In the genomic region with DNA sequence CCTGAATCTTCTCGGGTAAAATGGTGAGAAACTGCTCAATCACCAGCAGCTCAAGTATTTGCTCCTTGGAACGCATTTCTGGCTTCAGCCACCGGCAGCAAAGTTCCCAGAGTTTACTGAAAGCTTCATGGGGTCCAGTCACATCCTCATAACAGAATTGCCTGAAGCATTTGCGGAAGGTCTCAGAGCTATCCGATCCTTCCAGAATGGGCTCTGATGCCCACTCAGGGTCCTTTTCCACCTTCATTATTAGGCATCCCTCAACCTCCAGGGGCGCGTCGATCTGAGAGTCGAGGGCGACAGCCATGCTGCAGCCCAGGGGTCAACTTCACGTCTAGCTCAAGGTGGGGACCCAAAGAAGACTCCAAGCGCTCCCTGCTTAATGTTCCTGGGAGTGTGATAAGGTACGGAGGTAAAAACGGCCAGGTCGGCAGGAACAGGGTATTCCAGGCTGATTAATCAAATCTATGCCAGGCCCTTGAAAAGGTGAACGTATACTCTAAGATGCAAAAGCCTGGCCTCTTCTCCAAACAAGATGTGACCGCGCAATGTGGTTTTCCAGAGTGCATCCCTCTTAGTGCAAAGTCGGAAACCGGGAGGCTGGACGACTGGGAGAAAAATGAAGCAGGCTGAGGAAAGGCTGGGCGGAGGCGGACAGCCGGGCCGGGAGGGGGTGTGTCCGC, we compare ENCODE assay signal across 1 cellular context.
TF ChIP-seq lines count a peak whose summit lies in the region.

No MANE protein-coding gene starts in this region.

TF ChIP-seq in HEK293, 187 proteins besides CTCF, POLR2A, EP300 and RAD21 (continued from another document and continues in another):
- no peak for TF ChIP-seq RBAK (tag by site-specific recombination; IDR thresholded peaks at IDR 0.05)
- no peak for TF ChIP-seq ZNF416 (tag by site-specific recombination; IDR thresholded peaks at IDR 0.05)
- 0 out of 2 replicates have a peak, but pooled peaks have one; percentile 78 for TF ChIP-seq KLF8 (tag by site-specific recombination; IDR thresholded peaks at IDR 0.05)
- no peak for TF ChIP-seq ZNF629 (tag by site-specific recombination; IDR thresholded peaks at IDR 0.05)
- TF ChIP-seq, protein P1, sequence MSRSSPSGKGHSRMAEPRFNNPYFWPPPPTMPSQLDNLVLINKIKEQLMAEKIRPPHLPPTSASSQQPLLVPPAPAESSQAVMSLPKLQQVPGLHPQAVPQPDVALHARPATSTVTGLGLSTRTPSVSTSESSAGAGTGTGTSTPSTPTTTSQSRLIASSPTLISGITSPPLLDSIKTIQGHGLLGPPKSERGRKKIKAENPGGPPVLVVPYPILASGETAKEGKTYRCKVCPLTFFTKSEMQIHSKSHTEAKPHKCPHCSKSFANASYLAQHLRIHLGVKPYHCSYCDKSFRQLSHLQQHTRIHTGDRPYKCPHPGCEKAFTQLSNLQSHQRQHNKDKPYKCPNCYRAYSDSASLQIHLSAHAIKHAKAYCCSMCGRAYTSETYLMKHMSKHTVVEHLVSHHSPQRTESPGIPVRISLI (tag by site-specific recombination; IDR thresholded peaks at IDR 0.05) = no peak
- TF ChIP-seq ZSCAN23 (tag by site-specific recombination; IDR thresholded peaks at IDR 0.05) = no peak
- TF ChIP-seq ZNF335 (tag by site-specific recombination; conservative IDR thresholded peaks at IDR 0.05) = peak; percentile 84
- no peak for TF ChIP-seq REPIN1 (tag by site-specific recombination; IDR thresholded peaks at IDR 0.05; ENCODE audit: low read depth)
- TF ChIP-seq, protein P2, sequence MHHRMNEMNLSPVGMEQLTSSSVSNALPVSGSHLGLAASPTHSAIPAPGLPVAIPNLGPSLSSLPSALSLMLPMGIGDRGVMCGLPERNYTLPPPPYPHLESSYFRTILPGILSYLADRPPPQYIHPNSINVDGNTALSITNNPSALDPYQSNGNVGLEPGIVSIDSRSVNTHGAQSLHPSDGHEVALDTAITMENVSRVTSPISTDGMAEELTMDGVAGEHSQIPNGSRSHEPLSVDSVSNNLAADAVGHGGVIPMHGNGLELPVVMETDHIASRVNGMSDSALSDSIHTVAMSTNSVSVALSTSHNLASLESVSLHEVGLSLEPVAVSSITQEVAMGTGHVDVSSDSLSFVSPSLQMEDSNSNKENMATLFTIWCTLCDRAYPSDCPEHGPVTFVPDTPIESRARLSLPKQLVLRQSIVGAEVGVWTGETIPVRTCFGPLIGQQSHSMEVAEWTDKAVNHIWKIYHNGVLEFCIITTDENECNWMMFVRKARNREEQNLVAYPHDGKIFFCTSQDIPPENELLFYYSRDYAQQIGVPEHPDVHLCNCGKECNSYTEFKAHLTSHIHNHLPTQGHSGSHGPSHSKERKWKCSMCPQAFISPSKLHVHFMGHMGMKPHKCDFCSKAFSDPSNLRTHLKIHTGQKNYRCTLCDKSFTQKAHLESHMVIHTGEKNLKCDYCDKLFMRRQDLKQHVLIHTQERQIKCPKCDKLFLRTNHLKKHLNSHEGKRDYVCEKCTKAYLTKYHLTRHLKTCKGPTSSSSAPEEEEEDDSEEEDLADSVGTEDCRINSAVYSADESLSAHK (tag by site-specific recombination; IDR thresholded peaks at IDR 0.05) = no peak
- TF ChIP-seq, protein P3, sequence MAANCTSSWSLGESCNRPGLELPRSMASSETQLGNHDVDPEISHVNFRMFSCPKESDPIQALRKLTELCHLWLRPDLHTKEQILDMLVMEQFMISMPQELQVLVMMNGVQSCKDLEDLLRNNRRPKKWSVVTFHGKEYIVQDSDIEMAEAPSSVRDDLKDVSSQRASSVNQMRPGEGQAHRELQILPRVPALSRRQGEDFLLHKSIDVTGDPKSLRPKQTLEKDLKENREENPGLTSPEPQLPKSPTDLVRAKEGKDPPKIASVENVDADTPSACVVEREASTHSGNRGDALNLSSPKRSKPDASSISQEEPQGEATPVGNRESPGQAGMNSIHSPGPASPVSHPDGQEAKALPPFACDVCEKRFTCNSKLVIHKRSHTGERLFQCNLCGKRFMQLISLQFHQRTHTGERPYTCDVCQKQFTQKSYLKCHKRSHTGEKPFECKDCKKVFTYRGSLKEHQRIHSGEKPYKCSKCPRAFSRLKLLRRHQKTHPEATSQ (tag by site-specific recombination; IDR thresholded peaks at IDR 0.05) = no peak
- TF ChIP-seq, protein P4, sequence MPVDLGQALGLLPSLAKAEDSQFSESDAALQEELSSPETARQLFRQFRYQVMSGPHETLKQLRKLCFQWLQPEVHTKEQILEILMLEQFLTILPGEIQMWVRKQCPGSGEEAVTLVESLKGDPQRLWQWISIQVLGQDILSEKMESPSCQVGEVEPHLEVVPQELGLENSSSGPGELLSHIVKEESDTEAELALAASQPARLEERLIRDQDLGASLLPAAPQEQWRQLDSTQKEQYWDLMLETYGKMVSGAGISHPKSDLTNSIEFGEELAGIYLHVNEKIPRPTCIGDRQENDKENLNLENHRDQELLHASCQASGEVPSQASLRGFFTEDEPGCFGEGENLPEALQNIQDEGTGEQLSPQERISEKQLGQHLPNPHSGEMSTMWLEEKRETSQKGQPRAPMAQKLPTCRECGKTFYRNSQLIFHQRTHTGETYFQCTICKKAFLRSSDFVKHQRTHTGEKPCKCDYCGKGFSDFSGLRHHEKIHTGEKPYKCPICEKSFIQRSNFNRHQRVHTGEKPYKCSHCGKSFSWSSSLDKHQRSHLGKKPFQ (tag by site-specific recombination; IDR thresholded peaks at IDR 0.05) = no peak
- TF ChIP-seq ZNF10 (tag by site-specific recombination; IDR thresholded peaks at IDR 0.05) = no peak
- no peak for TF ChIP-seq ZNF600 (tag by site-specific recombination; IDR thresholded peaks at IDR 0.05)
- no peak for TF ChIP-seq ZNF433 (tag by site-specific recombination; IDR thresholded peaks at IDR 0.05; ENCODE audit: low read depth)
- TF ChIP-seq GLIS2 (tag by site-specific recombination; IDR thresholded peaks at IDR 0.05) = no peak
- no peak for TF ChIP-seq YY2 (tag by site-specific recombination; IDR thresholded peaks at IDR 0.05)
- TF ChIP-seq IKZF3 (tag by site-specific recombination; IDR thresholded peaks at IDR 0.05) = peak; percentile 56; the same call in 1 of the 2 replicates
- TF ChIP-seq, protein P5, sequence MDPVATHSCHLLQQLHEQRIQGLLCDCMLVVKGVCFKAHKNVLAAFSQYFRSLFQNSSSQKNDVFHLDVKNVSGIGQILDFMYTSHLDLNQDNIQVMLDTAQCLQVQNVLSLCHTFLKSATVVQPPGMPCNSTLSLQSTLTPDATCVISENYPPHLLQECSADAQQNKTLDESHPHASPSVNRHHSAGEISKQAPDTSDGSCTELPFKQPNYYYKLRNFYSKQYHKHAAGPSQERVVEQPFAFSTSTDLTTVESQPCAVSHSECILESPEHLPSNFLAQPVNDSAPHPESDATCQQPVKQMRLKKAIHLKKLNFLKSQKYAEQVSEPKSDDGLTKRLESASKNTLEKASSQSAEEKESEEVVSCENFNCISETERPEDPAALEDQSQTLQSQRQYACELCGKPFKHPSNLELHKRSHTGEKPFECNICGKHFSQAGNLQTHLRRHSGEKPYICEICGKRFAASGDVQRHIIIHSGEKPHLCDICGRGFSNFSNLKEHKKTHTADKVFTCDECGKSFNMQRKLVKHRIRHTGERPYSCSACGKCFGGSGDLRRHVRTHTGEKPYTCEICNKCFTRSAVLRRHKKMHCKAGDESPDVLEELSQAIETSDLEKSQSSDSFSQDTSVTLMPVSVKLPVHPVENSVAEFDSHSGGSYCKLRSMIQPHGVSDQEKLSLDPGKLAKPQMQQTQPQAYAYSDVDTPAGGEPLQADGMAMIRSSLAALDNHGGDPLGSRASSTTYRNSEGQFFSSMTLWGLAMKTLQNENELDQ (tag by site-specific recombination; IDR thresholded peaks at IDR 0.05; ENCODE audit: low read depth) = no peak
- TF ChIP-seq, protein P6, sequence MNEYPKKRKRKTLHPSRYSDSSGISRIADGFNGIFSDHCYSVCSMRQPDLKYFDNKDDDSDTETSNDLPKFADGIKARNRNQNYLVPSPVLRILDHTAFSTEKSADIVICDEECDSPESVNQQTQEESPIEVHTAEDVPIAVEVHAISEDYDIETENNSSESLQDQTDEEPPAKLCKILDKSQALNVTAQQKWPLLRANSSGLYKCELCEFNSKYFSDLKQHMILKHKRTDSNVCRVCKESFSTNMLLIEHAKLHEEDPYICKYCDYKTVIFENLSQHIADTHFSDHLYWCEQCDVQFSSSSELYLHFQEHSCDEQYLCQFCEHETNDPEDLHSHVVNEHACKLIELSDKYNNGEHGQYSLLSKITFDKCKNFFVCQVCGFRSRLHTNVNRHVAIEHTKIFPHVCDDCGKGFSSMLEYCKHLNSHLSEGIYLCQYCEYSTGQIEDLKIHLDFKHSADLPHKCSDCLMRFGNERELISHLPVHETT (tag by site-specific recombination; IDR thresholded peaks at IDR 0.05) = no peak
- TF ChIP-seq, protein P7, sequence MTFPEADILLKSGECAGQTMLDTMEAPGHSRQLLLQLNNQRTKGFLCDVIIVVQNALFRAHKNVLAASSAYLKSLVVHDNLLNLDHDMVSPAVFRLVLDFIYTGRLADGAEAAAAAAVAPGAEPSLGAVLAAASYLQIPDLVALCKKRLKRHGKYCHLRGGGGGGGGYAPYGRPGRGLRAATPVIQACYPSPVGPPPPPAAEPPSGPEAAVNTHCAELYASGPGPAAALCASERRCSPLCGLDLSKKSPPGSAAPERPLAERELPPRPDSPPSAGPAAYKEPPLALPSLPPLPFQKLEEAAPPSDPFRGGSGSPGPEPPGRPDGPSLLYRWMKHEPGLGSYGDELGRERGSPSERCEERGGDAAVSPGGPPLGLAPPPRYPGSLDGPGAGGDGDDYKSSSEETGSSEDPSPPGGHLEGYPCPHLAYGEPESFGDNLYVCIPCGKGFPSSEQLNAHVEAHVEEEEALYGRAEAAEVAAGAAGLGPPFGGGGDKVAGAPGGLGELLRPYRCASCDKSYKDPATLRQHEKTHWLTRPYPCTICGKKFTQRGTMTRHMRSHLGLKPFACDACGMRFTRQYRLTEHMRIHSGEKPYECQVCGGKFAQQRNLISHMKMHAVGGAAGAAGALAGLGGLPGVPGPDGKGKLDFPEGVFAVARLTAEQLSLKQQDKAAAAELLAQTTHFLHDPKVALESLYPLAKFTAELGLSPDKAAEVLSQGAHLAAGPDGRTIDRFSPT (tag by site-specific recombination; IDR thresholded peaks at IDR 0.05) = no peak
- TF ChIP-seq ZEB2 (tag by site-specific recombination; IDR thresholded peaks at IDR 0.05) = peak; percentile 59; the same call in 1 of the 2 replicates
- TF ChIP-seq, protein P8, sequence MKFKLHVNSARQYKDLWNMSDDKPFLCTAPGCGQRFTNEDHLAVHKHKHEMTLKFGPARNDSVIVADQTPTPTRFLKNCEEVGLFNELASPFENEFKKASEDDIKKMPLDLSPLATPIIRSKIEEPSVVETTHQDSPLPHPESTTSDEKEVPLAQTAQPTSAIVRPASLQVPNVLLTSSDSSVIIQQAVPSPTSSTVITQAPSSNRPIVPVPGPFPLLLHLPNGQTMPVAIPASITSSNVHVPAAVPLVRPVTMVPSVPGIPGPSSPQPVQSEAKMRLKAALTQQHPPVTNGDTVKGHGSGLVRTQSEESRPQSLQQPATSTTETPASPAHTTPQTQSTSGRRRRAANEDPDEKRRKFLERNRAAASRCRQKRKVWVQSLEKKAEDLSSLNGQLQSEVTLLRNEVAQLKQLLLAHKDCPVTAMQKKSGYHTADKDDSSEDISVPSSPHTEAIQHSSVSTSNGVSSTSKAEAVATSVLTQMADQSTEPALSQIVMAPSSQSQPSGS (tag by site-specific recombination; IDR thresholded peaks at IDR 0.05; ENCODE audit: low read depth) = no peak
- TF ChIP-seq ZNF48 (tag by site-specific recombination; IDR thresholded peaks at IDR 0.05) = no peak
- TF ChIP-seq ZNF664 (tag by site-specific recombination; IDR thresholded peaks at IDR 0.05) = no peak
- no peak for TF ChIP-seq ZNF239 (tag by site-specific recombination; IDR thresholded peaks at IDR 0.05)
- TF ChIP-seq ZNF660 (tag by site-specific recombination; IDR thresholded peaks at IDR 0.05) = no peak
- no peak for TF ChIP-seq ZNF223 (tag by site-specific recombination; IDR thresholded peaks at IDR 0.05)
- TF ChIP-seq ZNF175 (tag by site-specific recombination; IDR thresholded peaks at IDR 0.05) = no peak
- TF ChIP-seq, protein P9, sequence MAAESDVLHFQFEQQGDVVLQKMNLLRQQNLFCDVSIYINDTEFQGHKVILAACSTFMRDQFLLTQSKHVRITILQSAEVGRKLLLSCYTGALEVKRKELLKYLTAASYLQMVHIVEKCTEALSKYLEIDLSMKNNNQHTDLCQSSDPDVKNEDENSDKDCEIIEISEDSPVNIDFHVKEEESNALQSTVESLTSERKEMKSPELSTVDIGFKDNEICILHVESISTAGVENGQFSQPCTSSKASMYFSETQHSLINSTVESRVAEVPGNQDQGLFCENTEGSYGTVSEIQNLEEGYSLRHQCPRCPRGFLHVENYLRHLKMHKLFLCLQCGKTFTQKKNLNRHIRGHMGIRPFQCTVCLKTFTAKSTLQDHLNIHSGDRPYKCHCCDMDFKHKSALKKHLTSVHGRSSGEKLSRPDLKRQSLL (tag by site-specific recombination; IDR thresholded peaks at IDR 0.05) = peak; percentile 32; the same call in 1 of the 2 replicates
- TF ChIP-seq KLF7 (tag by site-specific recombination; IDR thresholded peaks at IDR 0.05; ENCODE audit: borderline replicate concordance) = 0 out of 2 replicates have a peak, but pooled peaks have one; percentile 24
- no peak for TF ChIP-seq ZNF155 (tag by site-specific recombination; IDR thresholded peaks at IDR 0.05)
- TF ChIP-seq, protein P10, sequence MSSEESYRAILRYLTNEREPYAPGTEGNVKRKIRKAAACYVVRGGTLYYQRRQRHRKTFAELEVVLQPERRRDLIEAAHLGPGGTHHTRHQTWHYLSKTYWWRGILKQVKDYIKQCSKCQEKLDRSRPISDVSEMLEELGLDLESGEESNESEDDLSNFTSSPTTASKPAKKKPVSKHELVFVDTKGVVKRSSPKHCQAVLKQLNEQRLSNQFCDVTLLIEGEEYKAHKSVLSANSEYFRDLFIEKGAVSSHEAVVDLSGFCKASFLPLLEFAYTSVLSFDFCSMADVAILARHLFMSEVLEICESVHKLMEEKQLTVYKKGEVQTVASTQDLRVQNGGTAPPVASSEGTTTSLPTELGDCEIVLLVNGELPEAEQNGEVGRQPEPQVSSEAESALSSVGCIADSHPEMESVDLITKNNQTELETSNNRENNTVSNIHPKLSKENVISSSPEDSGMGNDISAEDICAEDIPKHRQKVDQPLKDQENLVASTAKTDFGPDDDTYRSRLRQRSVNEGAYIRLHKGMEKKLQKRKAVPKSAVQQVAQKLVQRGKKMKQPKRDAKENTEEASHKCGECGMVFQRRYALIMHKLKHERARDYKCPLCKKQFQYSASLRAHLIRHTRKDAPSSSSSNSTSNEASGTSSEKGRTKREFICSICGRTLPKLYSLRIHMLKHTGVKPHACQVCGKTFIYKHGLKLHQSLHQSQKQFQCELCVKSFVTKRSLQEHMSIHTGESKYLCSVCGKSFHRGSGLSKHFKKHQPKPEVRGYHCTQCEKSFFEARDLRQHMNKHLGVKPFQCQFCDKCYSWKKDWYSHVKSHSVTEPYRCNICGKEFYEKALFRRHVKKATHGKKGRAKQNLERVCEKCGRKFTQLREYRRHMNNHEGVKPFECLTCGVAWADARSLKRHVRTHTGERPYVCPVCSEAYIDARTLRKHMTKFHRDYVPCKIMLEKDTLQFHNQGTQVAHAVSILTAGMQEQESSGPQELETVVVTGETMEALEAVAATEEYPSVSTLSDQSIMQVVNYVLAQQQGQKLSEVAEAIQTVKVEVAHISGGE (tag by site-specific recombination; conservative IDR thresholded peaks at IDR 0.05; ENCODE audit: low read depth) = no peak; the same call in 1 of the 2 replicates
- no peak for TF ChIP-seq ZNF133 (tag by site-specific recombination; IDR thresholded peaks at IDR 0.05)
- no peak for TF ChIP-seq WT1 (tag by site-specific recombination; IDR thresholded peaks at IDR 0.05)
- TF ChIP-seq ZBTB21 (tag by site-specific recombination; IDR thresholded peaks at IDR 0.05) = no peak
- TF ChIP-seq ZNF791 (tag by site-specific recombination; IDR thresholded peaks at IDR 0.05) = no peak
- TF ChIP-seq HOXC10 (CRISPR knock-in tag; IDR thresholded peaks at IDR 0.05) = no peak
